Comparison of ENCODE assay signal across 1 cellular context in genomic region chr14:103385153-103385993, GRCh38.
TF ChIP-seq lines count a peak whose summit lies in the region.

Gene MARK3, plus strand, starts transcription at chr14:103385415. Its CDS starts 615 bp downstream, at chr14:103386030.

TF ChIP-seq in HepG2, 621 proteins besides CTCF, POLR2A, EP300 and RAD21 (continued from another document and continues in another):
- TF ChIP-seq PCBP1 (IDR thresholded peaks at IDR 0.05; ENCODE audit: borderline replicate concordance, low read depth, low read length) (0 out of 2 replicates have a peak, but pooled peaks have one; percentile 40), ZBTB3 (CRISPR knock-in tag; IDR thresholded peaks at IDR 0.05; ENCODE audit: borderline replicate concordance, low read depth) (no peak), PRDM4 (CRISPR knock-in tag; IDR thresholded peaks at IDR 0.05; ENCODE audit: borderline replicate concordance) (no peak), FOXM1 (CRISPR knock-in tag; IDR thresholded peaks at IDR 0.05) (no peak), ATF6 (CRISPR knock-in tag; conservative IDR thresholded peaks at IDR 0.05) (no peak), SMYD3 (CRISPR knock-in tag; IDR thresholded peaks at IDR 0.05) (no peak), ZNF713 (CRISPR knock-in tag; IDR thresholded peaks at IDR 0.05) (0 out of 2 replicates have a peak, but pooled peaks have one; percentile 80), PCBP2 (optimal IDR thresholded peaks at IDR 0.05; ENCODE audit: low read depth, low read length, poor library complexity, severe bottlenecking) (no peak), TBL1XR1 (IDR thresholded peaks at IDR 0.05; ENCODE audit: borderline replicate concordance, low read length, partially characterized antibody) (no peak), ZMYM4 (CRISPR knock-in tag; IDR thresholded peaks at IDR 0.05) (peak; percentile 62; the same call in 1 of the 2 replicates), YEATS4 (CRISPR knock-in tag; IDR thresholded peaks at IDR 0.05; ENCODE audit: borderline replicate concordance) (peak; percentile 52), ZNF577 (CRISPR knock-in tag; IDR thresholded peaks at IDR 0.05; ENCODE audit: borderline replicate concordance, low read depth) (no peak), GZF1 (CRISPR knock-in tag; IDR thresholded peaks at IDR 0.05) (0 out of 2 replicates have a peak, but pooled peaks have one; percentile 36), CAMTA2 (CRISPR knock-in tag; IDR thresholded peaks at IDR 0.05; ENCODE audit: borderline replicate concordance) (no peak), ZNF770 (CRISPR knock-in tag; IDR thresholded peaks at IDR 0.05) (peak; percentile 64; the same call in 1 of the 2 replicates), SSRP1 (CRISPR knock-in tag; IDR thresholded peaks at IDR 0.05) (no peak), GLI4 (CRISPR knock-in tag; IDR thresholded peaks at IDR 0.05; ENCODE audit: borderline replicate concordance) (peak; percentile 63), ZNF432 (CRISPR knock-in tag; IDR thresholded peaks at IDR 0.05; ENCODE audit: borderline replicate concordance) (no peak), ZNF276 (CRISPR knock-in tag; IDR thresholded peaks at IDR 0.05; ENCODE audit: low read depth) (no peak), ZNF451 (CRISPR knock-in tag; IDR thresholded peaks at IDR 0.05) (0 out of 2 replicates have a peak, but pooled peaks have one; percentile 54), SRSF4 (IDR thresholded peaks at IDR 0.05; ENCODE audit: low read depth, low read length, poor library complexity, severe bottlenecking) (no peak), EED (CRISPR knock-in tag; IDR thresholded peaks at IDR 0.05) (no peak), ZNF234 (CRISPR knock-in tag; conservative IDR thresholded peaks at IDR 0.05) (no peak; the same call in 1 of the 2 replicates), ZBTB25 (CRISPR knock-in tag; IDR thresholded peaks at IDR 0.05) (0 out of 2 replicates have a peak, but pooled peaks have one; percentile 25), FOXP1 (IDR thresholded peaks at IDR 0.05) (no peak), FOXP1 (CRISPR knock-in tag; IDR thresholded peaks at IDR 0.05) (no peak), ZNF34 (CRISPR knock-in tag; IDR thresholded peaks at IDR 0.05; ENCODE audit: borderline replicate concordance) (no peak), CCAR2 (optimal IDR thresholded peaks at IDR 0.05; ENCODE audit: low read depth, low read length) (no peak), BHLHE40 (IDR thresholded peaks at IDR 0.05; ENCODE audit: low read length) (no peak), ATM (IDR thresholded peaks at IDR 0.05; ENCODE audit: borderline replicate concordance) (no peak), ZNF75D (CRISPR knock-in tag; IDR thresholded peaks at IDR 0.05; ENCODE audit: borderline replicate concordance) (no peak), THAP11 (CRISPR knock-in tag; IDR thresholded peaks at IDR 0.05) (peak; percentile 81), TCF7L2 (IDR thresholded peaks at IDR 0.05; ENCODE audit: low read depth, low read length) (no peak), KDM6A (CRISPR knock-in tag; IDR thresholded peaks at IDR 0.05; ENCODE audit: low read depth) (no peak), ZNF3 (CRISPR knock-in tag; IDR thresholded peaks at IDR 0.05) (no peak; the same call in 1 of the 2 replicates), ZNF556 (CRISPR knock-in tag; IDR thresholded peaks at IDR 0.05; ENCODE audit: borderline replicate concordance) (no peak), PREB (CRISPR knock-in tag; IDR thresholded peaks at IDR 0.05) (no peak), ZNF704 (CRISPR knock-in tag; IDR thresholded peaks at IDR 0.05; ENCODE audit: borderline replicate concordance) (no peak), ZNF18 (CRISPR knock-in tag; IDR thresholded peaks at IDR 0.05; ENCODE audit: insufficient replicate concordance) (peak; percentile 42), ZBTB34 (CRISPR knock-in tag; IDR thresholded peaks at IDR 0.05) (no peak), RXRA (CRISPR knock-in tag; IDR thresholded peaks at IDR 0.05) (no peak), SPEN (CRISPR knock-in tag; IDR thresholded peaks at IDR 0.05; ENCODE audit: low read depth) (peak; percentile 73), ZNF510 (CRISPR knock-in tag; IDR thresholded peaks at IDR 0.05; ENCODE audit: low read depth) (no peak), ZNF841 (CRISPR knock-in tag; IDR thresholded peaks at IDR 0.05; ENCODE audit: borderline replicate concordance) (no peak), REST (IDR thresholded peaks at IDR 0.05; ENCODE audit: borderline replicate concordance in 1 of 2, low read depth in 1 of 2, low read length in 2 of 2) (no peak), KLF11 (CRISPR knock-in tag; IDR thresholded peaks at IDR 0.05) (no peak), ZSCAN30 (CRISPR knock-in tag; IDR thresholded peaks at IDR 0.05) (no peak)
